7 cellular contexts compared by ENCODE assay signal in the genomic region with DNA sequence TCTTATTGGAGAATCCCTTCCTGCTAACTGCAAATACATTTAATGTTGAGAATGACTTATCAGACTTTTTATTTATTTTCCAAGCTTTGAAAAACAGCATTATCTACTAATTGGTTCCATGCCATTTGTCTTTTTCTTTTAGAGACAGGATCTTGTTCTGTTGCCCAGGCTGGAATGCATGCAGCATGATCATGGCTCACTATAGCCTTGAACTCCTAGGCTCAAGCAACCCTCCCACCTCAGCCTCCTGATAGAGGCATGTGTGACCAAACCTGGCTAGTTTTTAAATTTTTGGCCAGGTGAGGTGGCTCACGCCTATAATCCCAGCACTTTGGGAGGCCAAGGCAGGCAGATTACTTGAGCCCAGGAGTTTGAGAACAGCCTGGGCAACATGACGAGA. TPM values are rescaled to one million over a fixed set of nuclear protein-coding genes. Genes with fewer than 3 reads are reported as not detected.
"Had no signal": no experiment of that assay in that cellular context is flagged by ENCODE, and none has a peak within 500 bp of the region (broad histone marks: within the 10 kb centered on the region; RNA-seq: fewer than 3 reads in every experiment).

No MANE protein-coding gene starts in this region.

RNA-seq across cellular contexts. Expression of a gene that starts 59.1 kb away (rescaled TPM):
- total RNA-seq: subcutaneous adipose tissue, suprapubic skin, thoracic aorta, upper lobe of right lung, ureter had no signal
- polyA plus RNA-seq: stomach, urinary bladder had no signal
